8 cellular contexts compared by ENCODE assay signal in genomic region chr1:24744911-24745710, GRCh38. TPM values are rescaled to one million over a fixed set of nuclear protein-coding genes. Genes with fewer than 3 reads are reported as not detected.
DNase-seq lines count a peak whose midpoint lies in the region; ATAC-seq, FAIRE-seq and TF ChIP-seq lines count a peak whose summit lies in the region.

CLIC4 (plus strand) TSS chr1:24745447; CDS start chr1:24745554, 107 bp downstream.

- no peaks in the 10 kb centered on the region for H3K36me3 ChIP-seq in astrocyte (ENCODE audit: insufficient read depth, low read length)

- no peaks in the 10 kb centered on the region for H3K27me3 Mint-ChIP-seq in astrocyte (ENCODE audit: low read depth, unreplicated experiment)

- H3K27ac Mint-ChIP-seq in astrocyte (ENCODE audit: unreplicated experiment) = peak within 1 kb of the TSS; percentile 99

- H3K79me2 ChIP-seq in astrocyte (ENCODE audit: insufficient read depth, low read length) = peaks cover 49% of the 10 kb centered on the region

- H3K4me2 ChIP-seq in astrocyte (ENCODE audit: low read length) = peak within 1 kb of the TSS; percentile 89

- peak within 1 kb of the TSS; percentile 94 for H3K4me3 ChIP-seq in astrocyte (ENCODE audit: insufficient read depth, low read depth, low read length)

- H3K4me1 Mint-ChIP-seq in astrocyte (ENCODE audit: low read depth, unreplicated experiment) = peaks cover 40% of the 10 kb centered on the region

- peaks cover 12% of the 10 kb centered on the region for H3K36me3 Mint-ChIP-seq in astrocyte (ENCODE audit: low read depth, unreplicated experiment)

- no peak for TF ChIP-seq CTCF in astrocyte (IDR thresholded peaks at IDR 0.05; ENCODE audit: insufficient read depth, low read depth, low read length)

- H3K4me3 Mint-ChIP-seq in astrocyte (ENCODE audit: unreplicated experiment) = peak within 1 kb of the TSS; percentile 95

- peak within 1 kb of the TSS; percentile 96 for H3K9ac ChIP-seq in astrocyte (ENCODE audit: low read length)

- peak within 1 kb of the TSS; percentile 59 for H2AFZ ChIP-seq in astrocyte (ENCODE audit: low read depth, low read length)

- peaks cover 42% of the 10 kb centered on the region for H4K20me1 ChIP-seq in astrocyte (ENCODE audit: insufficient read depth, low read length)

- H3K9me3 ChIP-seq in astrocyte (ENCODE audit: insufficient read depth, low read depth, low read length) = no peaks in the 10 kb centered on the region

- H3K9me3 Mint-ChIP-seq in astrocyte (ENCODE audit: unreplicated experiment) = peaks cover 2% of the 10 kb centered on the region

- peak within 1 kb of the TSS; percentile 84 for H3K27ac ChIP-seq in astrocyte (ENCODE audit: low read depth, low read length)

- DNase-seq in NCI-H187 treated with DMSO at 0.1 percent for 48 hours (lab: John Stamatoyannopoulos, UW) (peak; percentile 84), T-helper 22 cell (ENCODE audit: low read depth) (peak; percentile 99), astrocyte (ENCODE audit: low read depth) (peak; percentile 96), hepatic stellate cell (ENCODE audit: low spot score) (peak; percentile 92), renal cortical epithelial cell (ENCODE audit: low read depth) (peak; percentile 91), cerebellar nuclear complex (lab: John Stamatoyannopoulos, UW) (no peak)

- H3K27me3 ChIP-seq in astrocyte (ENCODE audit: insufficient read depth, low read length) = no peaks in the 10 kb centered on the region

- no peak for FAIRE-seq in astrocyte (lab: Jason Lieb, UNC)

- ATAC-seq in GM18499 (IDR thresholded peaks at IDR 0.05; ENCODE audit: insufficient read depth, unreplicated experiment) = peak; percentile 46
- peak; percentile 59 for ATAC-seq in HG02938 (IDR thresholded peaks at IDR 0.05; ENCODE audit: unreplicated experiment)

- peaks cover 31% of the 10 kb centered on the region for H3K4me1 ChIP-seq in astrocyte (ENCODE audit: insufficient read depth, low read length)

RNA-seq across cellular contexts. Expression of gene CLIC4, which starts in this region (rescaled TPM):
- total RNA-seq in astrocyte = 353 and 375 TPM in 2 replicates
- 309 and 384 TPM in 2 replicates for total RNA-seq in renal cortical epithelial cell

Comparison
In these comparisons a context has a peak if more than half of its experiments do, and no peak if none do; other contexts are left out.
1. DNase-seq: peak in NCI-H187 treated with DMSO at 0.1 percent for 48 hours (single experiment), T-helper 22 cell (single experiment), astrocyte (single experiment), hepatic stellate cell (single experiment) and renal cortical epithelial cell (single experiment); none in cerebellar nuclear complex (0 of 2).